Comparison of ENCODE assay signal across 2 cellular contexts in genomic region chr15:40845511-40846284, GRCh38.
TF ChIP-seq lines count a peak whose summit lies in the region.

No MANE protein-coding gene starts in this region.

TF ChIP-seq in Ishikawa, 13 proteins besides CTCF, POLR2A, EP300 and RAD21:
- TF ChIP-seq YY1 (IDR thresholded peaks at IDR 0.05; ENCODE audit: low read depth): no peak
- peak; percentile 84 for TF ChIP-seq TEAD4 (IDR thresholded peaks at IDR 0.05)
- peak; percentile 77 for TF ChIP-seq TCF12 (IDR thresholded peaks at IDR 0.05; ENCODE audit: low read depth)
- 0 out of 2 replicates have a peak, but pooled peaks have one; percentile 18 for TF ChIP-seq USF1 (IDR thresholded peaks at IDR 0.05)
- no peak for TF ChIP-seq FOXM1 (IDR thresholded peaks at IDR 0.05; ENCODE audit: borderline replicate concordance, low read depth)
- TF ChIP-seq MAX (IDR thresholded peaks at IDR 0.05): peak; percentile 51; the same call in 1 of the 2 replicates

TF ChIP-seq in GM12878, 131 proteins besides CTCF, POLR2A, EP300 and RAD21:
- TF ChIP-seq ZNF622 (IDR thresholded peaks at IDR 0.05) (no peak), NR2F1 (conservative IDR thresholded peaks at IDR 0.05) (0 out of 2 replicates have a peak, but pooled peaks have one; percentile 11)
